ENCODE assay signal across 23 cellular contexts in genomic region chr22:23151827-23152226, GRCh38. TPM values are rescaled to one million over a fixed set of nuclear protein-coding genes. Genes with fewer than 3 reads are reported as not detected.
"Had no signal": no experiment of that assay in that cellular context is flagged by ENCODE, and none has a peak within 500 bp of the region (broad histone marks: within the 10 kb centered on the region; RNA-seq: fewer than 3 reads in every experiment).

No MANE protein-coding gene starts in this region.

- H3K4me1 ChIP-seq: colonic mucosa had no signal

- H3K4me3 Mint-ChIP-seq: activated CD4-positive, alpha-beta memory T cell treated with anti-CD3 and anti-CD28 coated beads, Interleukin-2, amount 10 ng/mL, durations not matched to agents 7 days and 5 days; activated CD8-positive, alpha-beta memory T cell treated with anti-CD3 and anti-CD28 coated beads, Interleukin-2, amount 10 ng/mL, durations not matched to agents 7 days and 5 days; activated naive CD8-positive, alpha-beta T cell treated with anti-CD3 and anti-CD28 coated beads, Interleukin-2, amount 10 ng/mL, durations not matched to agents 7 days and 5 days; central memory CD8-positive, alpha-beta T cell; endodermal cell; neural progenitor cell; T-cell had no signal

- H3K36me3 ChIP-seq: colonic mucosa, left ventricle myocardium inferior, neural progenitor cell, thyroid gland had no signal

- H3K9me3 Mint-ChIP-seq: activated CD4-positive, alpha-beta memory T cell treated with anti-CD3 and anti-CD28 coated beads, Interleukin-2, amount 10 ng/mL, durations not matched to agents 7 days and 5 days; activated naive CD8-positive, alpha-beta T cell treated with anti-CD3 and anti-CD28 coated beads, Interleukin-2, amount 10 ng/mL, durations not matched to agents 7 days and 5 days; central memory CD8-positive, alpha-beta T cell; endodermal cell; naive B cell; neural progenitor cell; T-cell had no signal

- H3K9me3 ChIP-seq: colonic mucosa, left ventricle myocardium inferior, sigmoid colon, thyroid gland had no signal

- H3K27me3 ChIP-seq: brain microvascular endothelial cell, colonic mucosa, neural progenitor cell, sigmoid colon, thyroid gland had no signal

- FAIRE-seq: keratinocyte had no signal

- H3K79me2 ChIP-seq: parathyroid adenoma had no signal

- H3K27ac Mint-ChIP-seq: activated CD4-positive, alpha-beta memory T cell treated with anti-CD3 and anti-CD28 coated beads, Interleukin-2, amount 10 ng/mL, durations not matched to agents 7 days and 5 days; activated CD8-positive, alpha-beta memory T cell treated with anti-CD3 and anti-CD28 coated beads, Interleukin-2, amount 10 ng/mL, durations not matched to agents 7 days and 5 days; endodermal cell; neural progenitor cell had no signal

- H2AFZ ChIP-seq: neural progenitor cell, parathyroid adenoma had no signal

- H3K9ac ChIP-seq: neural progenitor cell, parathyroid adenoma had no signal

- H3K4me2 ChIP-seq: neural progenitor cell had no signal

- H3K36me3 Mint-ChIP-seq: activated CD8-positive, alpha-beta memory T cell treated with anti-CD3 and anti-CD28 coated beads, Interleukin-2, amount 10 ng/mL, durations not matched to agents 7 days and 5 days; activated naive CD8-positive, alpha-beta T cell treated with anti-CD3 and anti-CD28 coated beads, Interleukin-2, amount 10 ng/mL, durations not matched to agents 7 days and 5 days; naive B cell; T-cell had no signal

- H3K4me3 ChIP-seq: colonic mucosa, left ventricle myocardium inferior, neural progenitor cell, sigmoid colon, thyroid gland had no signal

- H3K27me3 Mint-ChIP-seq: activated CD8-positive, alpha-beta memory T cell treated with anti-CD3 and anti-CD28 coated beads, Interleukin-2, amount 10 ng/mL, durations not matched to agents 7 days and 5 days; activated naive CD8-positive, alpha-beta T cell treated with anti-CD3 and anti-CD28 coated beads, Interleukin-2, amount 10 ng/mL, durations not matched to agents 7 days and 5 days; central memory CD8-positive, alpha-beta T cell; naive B cell; T-cell had no signal

- ATAC-seq: activated CD8-positive, alpha-beta memory T cell treated with anti-CD3 and anti-CD28 coated beads, Interleukin-2, amount 10 ng/mL, durations not matched to agents 7 days and 5 days; T-cell had no signal

- H3K27ac ChIP-seq: brain microvascular endothelial cell, colonic mucosa, epithelial cell of prostate, left ventricle myocardium inferior, neural progenitor cell, parathyroid adenoma, sigmoid colon, thyroid gland had no signal

- DNase-seq: activated CD4-positive, alpha-beta memory T cell treated with anti-CD3 and anti-CD28 coated beads, Interleukin-2, amount 10 ng/mL, durations not matched to agents 7 days and 5 days; activated CD4-positive, alpha-beta T cell treated with anti-CD3 and anti-CD28 coated beads for 48 hours; activated CD4-positive, CD25-positive, alpha-beta regulatory T cell; activated CD8-positive, alpha-beta memory T cell treated with anti-CD3 and anti-CD28 coated beads, Interleukin-2, amount 10 ng/mL, durations not matched to agents 7 days and 5 days; activated naive CD8-positive, alpha-beta T cell treated with anti-CD3 and anti-CD28 coated beads, Interleukin-2, amount 10 ng/mL, durations not matched to agents 7 days and 5 days; brain microvascular endothelial cell; colonic mucosa; endodermal cell; foreskin melanocyte; left ventricle myocardium inferior; naive B cell; sigmoid colon; stimulated activated naive CD4-positive, alpha-beta T cell; T-cell; T-helper 9 cell; thyroid gland had no signal

RNA-seq across cellular contexts. Expression of gene RAB36, which starts 6.5 kb away (rescaled TPM):
- total RNA-seq: mononuclear cell had no signal

RNA-seq across cellular contexts. Expression of gene RSPH14, which starts 10.0 kb away (rescaled TPM):
- total RNA-seq: activated CD4-positive, alpha-beta memory T cell treated with anti-CD3 and anti-CD28 coated beads, Interleukin-2, amount 10 ng/mL, durations not matched to agents 7 days and 5 days; activated CD8-positive, alpha-beta memory T cell treated with anti-CD3 and anti-CD28 coated beads, Interleukin-2, amount 10 ng/mL, durations not matched to agents 7 days and 5 days; left ventricle myocardium inferior; mononuclear cell; subcutaneous adipose tissue had no signal
